9 cellular contexts compared by ENCODE assay signal in the genomic region with DNA sequence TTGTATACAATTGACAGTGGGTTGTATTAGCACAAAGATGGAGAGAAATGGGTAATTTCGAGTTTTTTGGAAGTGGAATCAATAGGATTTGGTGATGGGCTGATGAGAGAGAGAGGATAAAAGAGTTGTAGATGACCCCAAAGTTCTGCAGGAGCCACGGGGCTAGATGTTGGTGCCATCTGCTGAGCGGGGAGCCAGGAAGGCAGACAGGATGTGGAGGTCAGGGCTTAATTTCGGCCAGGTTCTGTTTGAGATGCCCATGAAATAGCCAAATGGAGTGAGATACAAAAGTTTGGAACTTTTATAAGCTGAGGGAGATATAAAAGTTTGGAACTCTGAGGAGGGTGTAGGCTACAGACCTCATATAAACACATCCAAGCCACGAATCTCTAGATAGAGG. TPM values are rescaled to one million over a fixed set of nuclear protein-coding genes. Genes with fewer than 3 reads are reported as not detected.
DNase-seq lines count a peak whose midpoint lies in the region; ATAC-seq lines count a peak whose summit lies in the region.
"Had no signal": no experiment of that assay in that cellular context is flagged by ENCODE, and none has a peak within 500 bp of the region (broad histone marks: within the 10 kb centered on the region; RNA-seq: fewer than 3 reads in every experiment).

No MANE protein-coding gene starts in this region.

- CTCF ChIA-PET in activated CD4-positive, alpha-beta memory T cell treated with anti-CD3 and anti-CD28 coated beads, Interleukin-2, amount 10 ng/mL, durations not matched to agents 7 days and 5 days (lab: Charles Lee), result interaction anchor here (1.1 to 4.5 kb wide), 13 partner anchors 49 to 187 kb away, joined by 3 to 39 read pairs (median 5); a partner anchor contains a TSS

- H3K36me3 ChIP-seq in subcutaneous abdominal adipose tissue (ENCODE audit: control insufficient read depth in 5 of 5, insufficient read depth in 5 of 5, low read length in 5 of 5), result peaks cover 0 to 30% (median 17%) of the 10 kb centered on the region in 5 donors

- peak overlapping the region in 4 of 5 donors; percentile 71 to 88 (median 81) for H3K4me3 ChIP-seq in subcutaneous abdominal adipose tissue (ENCODE audit: low read depth in 1 of 5, low read length in 5 of 5)

- H3K36me3 Mint-ChIP-seq in activated T-cell treated with anti-CD3 and anti-CD28 coated beads, Interleukin-2, amount 50 U/mL, for 24 hours (ENCODE audit: low read depth), result peaks cover 64% of the 10 kb centered on the region
- H3K36me3 Mint-ChIP-seq in activated CD4-positive, alpha-beta memory T cell treated with anti-CD3 and anti-CD28 coated beads, Interleukin-2, amount 10 ng/mL, durations not matched to agents 7 days and 5 days (ENCODE audit: low read depth), result peaks cover 71% of the 10 kb centered on the region

- H3K4me1 ChIP-seq in subcutaneous abdominal adipose tissue (ENCODE audit: control insufficient read depth in 5 of 5, insufficient read depth in 5 of 5, low read length in 5 of 5), result peaks cover 0 to 29% (median 6%) of the 10 kb centered on the region in 5 donors

- H3K9me3 ChIP-seq in subcutaneous abdominal adipose tissue (ENCODE audit: control insufficient read depth in 5 of 5, low read length in 5 of 5), result peaks cover 0 to 19% (median 2%) of the 10 kb centered on the region in 5 donors

- peak overlapping the region; percentile 87 for H3K27ac ChIP-seq in subcutaneous abdominal adipose tissue (ENCODE audit: low read depth, low read length)

- no peaks in the 10 kb centered on the region for H3K27me3 Mint-ChIP-seq in activated T-cell treated with anti-CD3 and anti-CD28 coated beads, Interleukin-2, amount 50 U/mL, for 24 hours
- no peaks in the 10 kb centered on the region for H3K27me3 Mint-ChIP-seq in activated CD4-positive, alpha-beta memory T cell treated with anti-CD3 and anti-CD28 coated beads, Interleukin-2, amount 10 ng/mL, durations not matched to agents 7 days and 5 days

- no peak overlapping the region for H3K9ac ChIP-seq in subcutaneous abdominal adipose tissue (ENCODE audit: low read length in 5 of 5)

- POLR2A ChIA-PET in activated CD4-positive, alpha-beta memory T cell treated with anti-CD3 and anti-CD28 coated beads, Interleukin-2, amount 10 ng/mL, durations not matched to agents 7 days and 5 days (lab: Charles Lee), result interaction anchor here (1.1 to 5.8 kb wide), 29 partner anchors 11 to 186 kb away, joined by 3 to 112 read pairs (median 7); a partner anchor contains a TSS

- peaks cover 60% of the 10 kb centered on the region for H3K4me1 Mint-ChIP-seq in activated T-cell treated with anti-CD3 and anti-CD28 coated beads, Interleukin-2, amount 50 U/mL, for 24 hours (ENCODE audit: low read depth)
- peaks cover 64% of the 10 kb centered on the region for H3K4me1 Mint-ChIP-seq in activated CD4-positive, alpha-beta memory T cell treated with anti-CD3 and anti-CD28 coated beads, Interleukin-2, amount 10 ng/mL, durations not matched to agents 7 days and 5 days

- ATAC-seq in HG02798 (IDR thresholded peaks at IDR 0.05; ENCODE audit: poor library complexity, unreplicated experiment) (no peak), GM19452 (IDR thresholded peaks at IDR 0.05; ENCODE audit: unreplicated experiment) (no peak)

- peak overlapping the region; percentile 94 for H3K27ac Mint-ChIP-seq in activated T-cell treated with anti-CD3 and anti-CD28 coated beads, Interleukin-2, amount 50 U/mL, for 24 hours
- peak overlapping the region; percentile 93 for H3K27ac Mint-ChIP-seq in activated CD4-positive, alpha-beta memory T cell treated with anti-CD3 and anti-CD28 coated beads, Interleukin-2, amount 10 ng/mL, durations not matched to agents 7 days and 5 days

- H3K4me3 Mint-ChIP-seq in activated T-cell treated with anti-CD3 and anti-CD28 coated beads, Interleukin-2, amount 50 U/mL, for 24 hours, result peak overlapping the region; percentile 84
- peak overlapping the region; percentile 95 for H3K4me3 Mint-ChIP-seq in activated CD4-positive, alpha-beta memory T cell treated with anti-CD3 and anti-CD28 coated beads, Interleukin-2, amount 10 ng/mL, durations not matched to agents 7 days and 5 days

- DNase-seq in activated T-cell treated with anti-CD3 and anti-CD28 coated beads, Interleukin-2, amount 50 U/mL, for 24 hours, result no peak
- no peak for DNase-seq in activated T-cell treated with anti-CD3 and anti-CD28 coated beads, Interleukin-2, amount 50 U/mL, for 1 hour
- no peak for DNase-seq in activated CD4-positive, alpha-beta memory T cell treated with anti-CD3 and anti-CD28 coated beads, Interleukin-2, amount 10 ng/mL, durations not matched to agents 7 days and 5 days
- peak; percentile 4 for DNase-seq in iPS-NIHi7 (ENCODE audit: extremely low spot score)
- no peak for DNase-seq in A172 (ENCODE audit: low spot score)
- DNase-seq: Kasumi-1 had no signal

- no peaks in the 10 kb centered on the region for H3K27me3 ChIP-seq in subcutaneous abdominal adipose tissue (ENCODE audit: control insufficient read depth in 5 of 5, insufficient read depth in 4 of 5, low read length in 5 of 5)

- peaks cover 31% of the 10 kb centered on the region for H3K9me3 Mint-ChIP-seq in activated T-cell treated with anti-CD3 and anti-CD28 coated beads, Interleukin-2, amount 50 U/mL, for 24 hours
- H3K9me3 Mint-ChIP-seq in activated CD4-positive, alpha-beta memory T cell treated with anti-CD3 and anti-CD28 coated beads, Interleukin-2, amount 10 ng/mL, durations not matched to agents 7 days and 5 days, result peaks cover 26% of the 10 kb centered on the region

RNA-seq across cellular contexts. Expression of a gene that starts 2.1 kb away (rescaled TPM):
- total RNA-seq in activated CD4-positive, alpha-beta memory T cell treated with anti-CD3 and anti-CD28 coated beads, Interleukin-2, amount 10 ng/mL, durations not matched to agents 7 days and 5 days, result 100 to 1,000 TPM; 277 to 282 TPM
- not detected in 2 replicates for total RNA-seq in A172 (2014; rRNA removed; shearing (Covaris generic))

RNA-seq across cellular contexts. Expression of a gene that starts 54.6 kb away (rescaled TPM):
- total RNA-seq in activated CD4-positive, alpha-beta memory T cell treated with anti-CD3 and anti-CD28 coated beads, Interleukin-2, amount 10 ng/mL, durations not matched to agents 7 days and 5 days, result 100 to 1,000 TPM; 169 to 171 TPM
- not detected in 2 replicates for total RNA-seq in A172 (2014; rRNA removed; shearing (Covaris generic))

Comparison
In these comparisons a context has a peak if more than half of its experiments do, and no peak if none do; other contexts are left out.
1. RNA of a gene that starts 2.1 kb away (total RNA-seq): 277 to 282 TPM in activated CD4-positive, alpha-beta memory T cell treated with anti-CD3 and anti-CD28 coated beads, Interleukin-2, amount 10 ng/mL, durations not matched to agents 7 days and 5 days; not detected in A172; every median in the first group is over 100 times any median in the second.
2. RNA of a gene that starts 54.6 kb away (total RNA-seq): 169 to 171 TPM in activated CD4-positive, alpha-beta memory T cell treated with anti-CD3 and anti-CD28 coated beads, Interleukin-2, amount 10 ng/mL, durations not matched to agents 7 days and 5 days; not detected in A172; every median in the first group is over 100 times any median in the second.